Comparison of ENCODE assay signal across 26 cellular contexts in the genomic region with DNA sequence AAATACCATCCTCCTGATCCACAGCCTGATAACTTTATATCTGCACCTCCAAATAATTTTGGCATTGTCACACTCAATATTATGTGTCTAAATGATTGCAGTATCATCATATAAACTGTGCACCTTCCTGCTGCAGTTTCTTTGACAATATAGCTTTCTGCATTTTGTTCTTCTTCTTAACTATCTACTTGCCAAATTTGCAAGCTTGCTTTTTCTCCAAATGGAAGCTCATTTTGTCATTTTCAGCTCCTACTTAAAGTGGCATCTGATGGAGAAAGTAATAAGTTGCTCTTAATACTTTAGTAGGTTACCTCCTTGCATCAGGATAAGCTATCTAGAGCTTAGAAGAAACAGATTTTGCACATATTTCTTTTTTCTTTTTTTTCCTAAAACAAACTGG.
"Had no signal": no experiment of that assay in that cellular context is flagged by ENCODE, and none has a peak within 500 bp of the region (broad histone marks: within the 10 kb centered on the region; RNA-seq: fewer than 3 reads in every experiment).

No MANE protein-coding gene starts in this region.

- H3K4me3 ChIP-seq: stomach, suprapubic skin, testis, thoracic aorta, thyroid gland, tibial artery, tibial nerve, transverse colon, upper lobe of left lung, upper lobe of right lung, uterus, vagina had no signal

- ATAC-seq: stimulated activated effector memory CD8-positive, alpha-beta T cell treated with anti-CD3 and anti-CD28 coated beads, Interleukin-12 subunit alpha, Interleukin-12 subunit beta, amount 100 ng/mL, for 72 hours; stimulated activated memory B cell treated with anti-CD40 and anti-IgM and Interleukin-4, amounts not matched to agents 10 μg/mL and 1 μg/mL and 100 μg/mL, for 72 hours; stimulated activated naive CD8-positive, alpha-beta T cell treated with anti-CD3 and anti-CD28 coated beads, Interleukin-15, amount 100 ng/mL, for 72 hours; stimulated activated naive CD8-positive, alpha-beta T cell treated with anti-CD3 and anti-CD28 coated beads, Interleukin-15, Interleukin-2, amounts not matched to agents 100 U/mL and 50 U/mL, for 24 hours; upper lobe of right lung had no signal

- H3K4me1 ChIP-seq: stomach, suprapubic skin, testis, thyroid gland, tibial artery, tibial nerve, transverse colon, upper lobe of left lung, upper lobe of right lung, uterus, vagina had no signal

- H3K27me3 ChIP-seq: stomach, suprapubic skin, testis, thyroid gland, tibial artery, tibial nerve, transverse colon, upper lobe of left lung, upper lobe of right lung, uterus, vagina had no signal

- DNase-seq: stimulated activated CD4-positive, alpha-beta T cell treated with anti-CD3 and anti-CD28 coated beads, Interleukin-2, amount 100 ng/mL, for 48 hours; stimulated activated CD4-positive, alpha-beta T cell treated with anti-CD3 and anti-CD28 coated beads, Interleukin-4, amount 100 ng/mL, for 1 hour; stimulated activated CD4-positive, alpha-beta T cell treated with anti-CD3 and anti-CD28 coated beads, Interleukin-4, amount 100 ng/mL, for 24 hours; stimulated activated CD4-positive, alpha-beta T cell treated with anti-CD3 and anti-CD28 coated beads, Interleukin-4, amount 100 ng/mL, for 4 hours; stimulated activated CD8-positive, alpha-beta memory T cell treated with anti-CD3 and anti-CD28 coated beads, Interleukin-4, amount 100 ng/mL, for 48 hours; stimulated activated naive B cell treated with anti-CD40 and anti-IgM and Interleukin-4, amounts not matched to agents 10 μg/mL and 1 μg/mL and 100 μg/mL, for 72 hours; stimulated activated naive CD4-positive, alpha-beta T cell; stimulated activated naive CD4-positive, alpha-beta T cell treated with Interleukin-2 at 50 U/mL for 16 hours; stimulated activated naive CD8-positive, alpha-beta T cell treated with anti-CD3 and anti-CD28 coated beads, Interleukin-15, amount 100 ng/mL, for 72 hours; stimulated activated naive CD8-positive, alpha-beta T cell treated with anti-CD3 and anti-CD28 coated beads, Interleukin-15, Interleukin-2, amounts not matched to agents 100 U/mL and 50 U/mL, for 24 hours; stomach; substantia nigra; testis; thyroid gland; tibial artery; transverse colon; upper lobe of left lung; upper lobe of right lung; uterus had no signal

- H3K36me3 ChIP-seq: stomach, suprapubic skin, thoracic aorta, thyroid gland, tibial artery, tibial nerve, transverse colon, upper lobe of left lung, upper lobe of right lung, uterus, vagina had no signal

- H3K27ac ChIP-seq: stomach, suprapubic skin, testis, thoracic aorta, thyroid gland, tibial artery, tibial nerve, transverse colon, upper lobe of left lung, upper lobe of right lung, uterus, vagina had no signal

- H3K9me3 ChIP-seq: stomach, suprapubic skin, testis, thoracic aorta, thyroid gland, tibial artery, tibial nerve, transverse colon, upper lobe of left lung, upper lobe of right lung, uterus, vagina had no signal

- FAIRE-seq: urothelium cell line had no signal
